In the genomic region with DNA sequence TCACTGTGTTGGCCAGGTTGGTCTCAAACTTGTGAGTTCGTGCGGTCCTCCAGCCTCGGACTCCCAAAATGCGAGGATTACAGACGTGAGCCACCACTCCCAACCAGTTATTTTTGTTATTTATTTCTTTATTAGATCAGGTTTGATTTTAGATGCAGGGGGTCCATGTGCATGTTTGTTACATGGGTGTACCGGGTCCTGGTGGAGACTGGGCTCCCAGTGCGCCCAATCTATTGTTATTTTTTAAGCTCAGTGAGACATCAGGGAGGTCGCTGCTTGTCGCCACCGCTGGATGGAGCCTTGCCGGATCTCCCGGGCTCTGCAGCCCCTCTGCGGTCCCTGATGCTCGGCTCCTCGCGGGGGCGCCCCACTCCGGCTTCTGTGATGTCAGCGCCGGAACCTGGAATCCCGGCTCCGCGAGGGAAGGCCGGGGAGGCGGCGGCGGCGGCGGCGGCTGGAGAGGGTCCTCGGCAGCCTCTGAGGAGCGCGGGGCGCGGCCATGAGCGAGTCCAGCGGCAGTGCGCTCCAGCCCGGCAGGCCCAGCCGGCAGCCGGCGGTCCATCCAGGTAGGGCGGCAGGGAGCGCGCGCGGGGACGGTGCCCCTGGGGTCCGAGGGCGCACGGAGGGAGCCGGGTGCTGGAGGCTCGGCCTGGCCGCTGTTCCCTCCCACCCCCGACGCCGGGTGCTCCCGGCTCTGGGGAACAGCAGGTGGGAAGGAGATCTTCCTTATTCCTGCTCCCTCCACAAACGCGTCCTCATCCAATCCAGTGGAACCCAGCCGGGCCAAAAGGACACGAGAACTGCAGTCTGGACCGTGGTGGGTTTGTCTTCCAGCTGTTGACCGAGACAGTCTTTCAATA, we compare ENCODE assay signal across 9 cellular contexts. TPM values are rescaled to one million over a fixed set of nuclear protein-coding genes. Genes with fewer than 3 reads are reported as not detected.
A peak's percentile ranks its signal among the peaks of the same experiment; 100 is the strongest.
DNase-seq lines count a peak whose midpoint lies in the region; ATAC-seq and TF ChIP-seq lines count a peak whose summit lies in the region.
"Had no signal": no experiment of that assay in that cellular context is flagged by ENCODE, and none has a peak within 500 bp of the region (broad histone marks: within the 10 kb centered on the region; RNA-seq: fewer than 3 reads in every experiment).

Gene TMC7 (plus strand): TSS at position 370 of the 860 bp plus-strand sequence. CDS start 130 bp downstream, at position 500.

- no peak for ATAC-seq in GM21576 (IDR thresholded peaks at IDR 0.05; ENCODE audit: unreplicated experiment)

- peak within 1 kb of the TSS; percentile 41 to 68 for H3K27ac ChIP-seq in coronary artery

- TF ChIP-seq CTCF in NB4 (IDR thresholded peaks at IDR 0.05; ENCODE audit: low read depth, low read length) (no peak), coronary artery (IDR thresholded peaks at IDR 0.05) (peak; percentile 24)

- H3K4me3 ChIP-seq in NB4 (ENCODE audit: low read depth, low read length) = no peak within 1 kb of the TSS
- peak within 1 kb of the TSS; percentile 72 for H3K4me3 ChIP-seq in coronary artery

- no peak for TF ChIP-seq POLR2A in NB4 (IDR thresholded peaks at IDR 0.05; ENCODE audit: extremely low read depth, insufficient read length)

- DNase-seq in ELR (ENCODE audit: low read depth) (peak; percentile 87), NB4 (ENCODE audit: low read depth) (peak; percentile 28), SK-MEL-5 (ENCODE audit: low read depth, low spot score) (peak; percentile 81), coronary artery (ENCODE audit: low spot score) (no peak), kidney tubule cell (ENCODE audit: low spot score) (peak; percentile 90), NCI-H1048 (lab: John Stamatoyannopoulos, UW) (no peak)
- peak in 2 of 3 donors; percentile 3 to 15 for DNase-seq in stimulated activated CD4-positive, alpha-beta T cell treated with anti-CD3 and anti-CD28 coated beads, Interleukin-12 subunit alpha, Interleukin-12 subunit beta, amount 100 ng/mL, for 48 hours (ENCODE audit: low read depth in 2 of 3, low spot score in 1 of 3)

- in situ Hi-C loops in SK-MEL-5 (cut with HindIII; ENCODE audit: low pct_unique_long_range_greater_than_20kb, low sequenced_read_pairs) = no loop called here

RNA-seq across cellular contexts. Expression of gene TMC7, which starts in this region (rescaled TPM):
- 1.0 and 1.5 TPM in 2 replicates for total RNA-seq in SK-MEL-5 (2014; rRNA removed; shearing (Covaris generic))
- polyA plus RNA-seq in SK-MEL-5 (2015; cell fraction: cytosol; rRNA removed) = 1.4 and 1.5 TPM in 2 replicates
- polyA plus RNA-seq in SK-MEL-5 (2015; cell fraction: nucleus; rRNA removed) = 1.9 and 2.0 TPM in 2 replicates
- total RNA-seq: activated CD8-positive, alpha-beta memory T cell treated with anti-CD3 and anti-CD28 coated beads for 36 hours had no signal

Comparison
In these comparisons a context has a peak if more than half of its experiments do, and no peak if none do; other contexts are left out.
1. DNase-seq: peak in ELR (single experiment), NB4 (single experiment), SK-MEL-5 (single experiment), kidney tubule cell (single experiment) and stimulated activated CD4-positive, alpha-beta T cell treated with anti-CD3 and anti-CD28 coated beads, Interleukin-12 subunit alpha, Interleukin-12 subunit beta, amount 100 ng/mL, for 48 hours (2 of 3); none in coronary artery (single experiment) and NCI-H1048 (single experiment).